In genomic region chr6:21506126-21506525, GRCh38 we compare ENCODE assay signal across 15 cellular contexts.
A peak's percentile ranks its signal among the peaks of the same experiment; 100 is the strongest.
DNase-seq lines count a peak whose midpoint lies in the region; ATAC-seq and TF ChIP-seq lines count a peak whose summit lies in the region.
"Had no signal": no experiment of that assay in that cellular context is flagged by ENCODE, and none has a peak within 500 bp of the region (broad histone marks: within the 10 kb centered on the region; RNA-seq: fewer than 3 reads in every experiment).

No MANE protein-coding gene starts in this region.

- no TSS peak for BruUV-seq in mammary epithelial cell (replicated peaks; lab: Mats Ljungman, UMichigan)

- ATAC-seq in foreskin keratinocyte (peak; percentile 10), Right ventricle myocardium superior (ENCODE audit: poor library complexity) (no peak)
- ATAC-seq: CD8-positive, alpha-beta T cell; GM12878 had no signal

- dilution Hi-C loops in mammary epithelial cell (cut with HindIII; ENCODE audit: low sequenced_read_pairs), result no loop called here

- no peak overlapping the region for H2BK5ac ChIP-seq in H9 (ENCODE audit: insufficient read length, low read length)

- TF ChIP-seq EP300 in suprapubic skin (IDR thresholded peaks at IDR 0.05), result no peak

- no peak overlapping the region for H4K91ac ChIP-seq in H9 (ENCODE audit: insufficient read length, low read depth, low read length)

- H4K5ac ChIP-seq in H9 (ENCODE audit: insufficient read length, low read depth, low read length), result no peak overlapping the region

- H3K79me1 ChIP-seq in H9 (ENCODE audit: insufficient read depth, low read depth, low read length, poor library complexity, severe bottlenecking), result no peaks in the 10 kb centered on the region

- H3K36me3 Mint-ChIP-seq in H9 (ENCODE audit: insufficient read depth in 1 of 3, low read depth in 3 of 3), result no peaks in the 10 kb centered on the region; a peak in 1 of 7 replicates
- H3K36me3 Mint-ChIP-seq: CD8-positive, alpha-beta T cell had no signal

- no peaks in the 10 kb centered on the region for H3K27me3 Mint-ChIP-seq in H9 (ENCODE audit: low read depth)
- H3K27me3 Mint-ChIP-seq: B cell had no signal

- H3K4me2 ChIP-seq in H9 (ENCODE audit: insufficient read depth, insufficient read length, low read length) (no peak overlapping the region), mammary epithelial cell (ENCODE audit: insufficient read depth, low read depth, low read length) (peak overlapping the region; percentile 38)
- H3K4me2 ChIP-seq: BLaER1 treated with 17β-estradiol and CSF1 and Interleukin-3, amounts not matched to agents 10 nM and 100 nM had no signal

- peak overlapping the region; percentile 29 for H2AFZ ChIP-seq in H9 (ENCODE audit: low read length)
- peak overlapping the region; percentile 16 for H2AFZ ChIP-seq in mammary epithelial cell (ENCODE audit: low read depth, low read length)

- H2BK15ac ChIP-seq in H9 (ENCODE audit: low read depth, low read length), result no peak overlapping the region

- no CpG with 5 or more reads among the region's 4 CpGs for WGBS in H9 (ENCODE audit: extremely low coverage, insufficient read length, low lambda C conversion rate)
- WGBS in mammary epithelial cell (ENCODE audit: low coverage, missing lambda C conversion rate), result 5% methylated on average over 4 of the region's 4 CpGs
- WGBS in suprapubic skin, result 62% methylated on average over 4 of the region's 4 CpGs

- no peak for TF ChIP-seq POLR2A in suprapubic skin (IDR thresholded peaks at IDR 0.05)

- H3K18ac ChIP-seq in H9 (ENCODE audit: insufficient read length, low read depth, low read length), result no peak overlapping the region

- H3K27ac ChIP-seq in H9 (ENCODE audit: insufficient read length, low read depth, low read length), result no peak overlapping the region
- peak overlapping the region; percentile 59 for H3K27ac ChIP-seq in mammary epithelial cell (ENCODE audit: insufficient read depth, low read depth, low read length)
- peak overlapping the region; percentile 95 for H3K27ac ChIP-seq in foreskin keratinocyte
- H3K27ac ChIP-seq in suprapubic skin, result peak overlapping the region; percentile 20
- H3K27ac ChIP-seq: BLaER1 treated with 17β-estradiol and CSF1 and Interleukin-3, amounts not matched to agents 10 nM and 100 nM had no signal

- H2BK20ac ChIP-seq in H9 (ENCODE audit: low read depth, low read length, poor library complexity, severe bottlenecking), result no peak overlapping the region

- H3K36me3 ChIP-seq in mammary epithelial cell (ENCODE audit: insufficient read depth, low read length) (no peaks in the 10 kb centered on the region), suprapubic skin (no peaks in the 10 kb centered on the region)
- H3K36me3 ChIP-seq: BLaER1 treated with 17β-estradiol and CSF1 and Interleukin-3, amounts not matched to agents 10 nM and 100 nM had no signal

- in situ Hi-C loops in mammary epithelial cell (cut with MboI; ENCODE audit: low sequenced_read_pairs in 2 of 2), result no loop called here

- CTCF ChIA-PET in mammary epithelial cell (lab: Charles Lee; ENCODE audit: low non-redundant PET), result interaction anchor here (0.7 kb wide), 1 partner anchor 15 kb away, joined by 4 read pairs; no protein-coding TSS in a partner anchor

- no peak overlapping the region for H3K4me3 Mint-ChIP-seq in H9
- H3K4me3 Mint-ChIP-seq: B cell; CD8-positive, alpha-beta T cell had no signal

- intact Hi-C loops in mammary epithelial cell (cut with micrococcal nuclease) (no loop called here), Right ventricle myocardium superior (cut with DNase I) (no loop called here)

- no peak overlapping the region for H3K56ac ChIP-seq in H9 (ENCODE audit: insufficient read length, low read depth, low read length)

- no peak overlapping the region for H2BK12ac ChIP-seq in H9 (ENCODE audit: insufficient read length, low read depth, low read length)

- no peak overlapping the region for H3K23ac ChIP-seq in H9 (ENCODE audit: insufficient read length, low read depth, low read length)

- H4K8ac ChIP-seq in H9 (replicated peaks; ENCODE audit: insufficient read length, low read depth, low read length), result no peak overlapping the region

- H3K4me1 ChIP-seq in H9 (ENCODE audit: insufficient read depth, low read length), result no peaks in the 10 kb centered on the region
- peaks cover 34% of the 10 kb centered on the region for H3K4me1 ChIP-seq in mammary epithelial cell (ENCODE audit: insufficient read depth, low read length)
- H3K4me1 ChIP-seq in foreskin keratinocyte, result peaks cover 13% of the 10 kb centered on the region
- H3K4me1 ChIP-seq in suprapubic skin, result peaks cover 5% of the 10 kb centered on the region
- H3K4me1 ChIP-seq: BLaER1 treated with 17β-estradiol and CSF1 and Interleukin-3, amounts not matched to agents 10 nM and 100 nM had no signal

- 0 out of 7 replicates have a peak overlapping the region, but pooled peaks of 1 of the 3 experiments have one; percentile 67 for H3K27ac Mint-ChIP-seq in H9
- H3K27ac Mint-ChIP-seq: B cell; CD8-positive, alpha-beta T cell had no signal

- H3K4me3 ChIP-seq in mammary epithelial cell (replicated peaks in 1 of 3; ENCODE audit: insufficient read depth in 1 of 3, low read depth in 2 of 3, low read length in 3 of 3) (no peak overlapping the region), suprapubic skin (no peak overlapping the region)
- H3K4me3 ChIP-seq: BLaER1 treated with 17β-estradiol and CSF1 and Interleukin-3, amounts not matched to agents 10 nM and 100 nM; GM12878 had no signal

- H3K27me3 ChIP-seq in H9 (ENCODE audit: insufficient read depth, low read length) (no peaks in the 10 kb centered on the region), mammary epithelial cell (ENCODE audit: insufficient read depth, low read length) (no peaks in the 10 kb centered on the region), foreskin keratinocyte (no peaks in the 10 kb centered on the region), suprapubic skin (no peaks in the 10 kb centered on the region)
- H3K27me3 ChIP-seq: BLaER1 treated with 17β-estradiol and CSF1 and Interleukin-3, amounts not matched to agents 10 nM and 100 nM had no signal

- H2BK120ac ChIP-seq in H9 (ENCODE audit: low read depth, low read length, poor library complexity, severe bottlenecking), result no peak overlapping the region

- H3K14ac ChIP-seq in H9 (ENCODE audit: insufficient read depth, low read length), result no peak overlapping the region

- H3K9ac ChIP-seq in H9 (ENCODE audit: extremely low read depth, insufficient read length, low read length) (no peak overlapping the region), mammary epithelial cell (ENCODE audit: insufficient read depth, low read length) (no peak overlapping the region)
- H3K9ac ChIP-seq: BLaER1 treated with 17β-estradiol and CSF1 and Interleukin-3, amounts not matched to agents 10 nM and 100 nM had no signal

- no peaks in the 10 kb centered on the region; a peak in 1 of 5 replicates for H3K9me3 Mint-ChIP-seq in H9
- H3K9me3 Mint-ChIP-seq: CD8-positive, alpha-beta T cell had no signal

- DNase-seq in H9, result no peak
- DNase-seq in mammary epithelial cell, result peak; percentile 72
- no peak for DNase-seq in foreskin keratinocyte
- DNase-seq in suprapubic skin (ENCODE audit: low spot score in 2 of 2), result no peak
- DNase-seq in Right ventricle myocardium superior, result no peak
- DNase-seq in glomerular visceral epithelial cell (ENCODE audit: extremely low spot score), result no peak
- DNase-seq: Calu3; CD8-positive, alpha-beta T cell; DMS79 treated with DMSO at 0.1 percent for 48 hours; GF-D8; GOT3; H7 had no signal

- H2AK5ac ChIP-seq in H9 (ENCODE audit: insufficient read length, low read length), result no peak overlapping the region

- no peaks in the 10 kb centered on the region for H4K20me1 ChIP-seq in H9 (ENCODE audit: control insufficient read depth, insufficient read depth, insufficient read length)
- H4K20me1 ChIP-seq in mammary epithelial cell (ENCODE audit: insufficient read depth, low read length), result no peaks in the 10 kb centered on the region
- H4K20me1 ChIP-seq: BLaER1 treated with 17β-estradiol and CSF1 and Interleukin-3, amounts not matched to agents 10 nM and 100 nM had no signal

- H3K4ac ChIP-seq in H9 (ENCODE audit: low read depth, low read length), result no peak overlapping the region

- H3K9me3 ChIP-seq in H9 (ENCODE audit: control insufficient read depth, low read depth, low read length), result no peaks in the 10 kb centered on the region
- H3K9me3 ChIP-seq in mammary epithelial cell (replicated peaks; ENCODE audit: insufficient read depth, low read length), result no peaks in the 10 kb centered on the region
- H3K9me3 ChIP-seq in suprapubic skin, result no peaks in the 10 kb centered on the region
- H3K9me3 ChIP-seq: BLaER1 treated with 17β-estradiol and CSF1 and Interleukin-3, amounts not matched to agents 10 nM and 100 nM had no signal

- no peaks in the 10 kb centered on the region for H3K23me2 ChIP-seq in H9 (ENCODE audit: insufficient read length, low read depth, low read length, poor library complexity, severe bottlenecking)

- no peak for TF ChIP-seq CTCF in H9 (conservative IDR thresholded peaks at IDR 0.05)
- TF ChIP-seq CTCF in mammary epithelial cell (conservative IDR thresholded peaks at IDR 0.05 in 1 of 2, IDR thresholded peaks at IDR 0.05 in 1 of 2; ENCODE audit: extremely low read depth in 1 of 2, insufficient read depth in 1 of 2, low read depth in 1 of 2, low read length in 2 of 2), result no peak
- TF ChIP-seq CTCF in foreskin keratinocyte (conservative IDR thresholded peaks at IDR 0.05), result no peak
- no peak for TF ChIP-seq CTCF in suprapubic skin (IDR thresholded peaks at IDR 0.05)

- H3K4me1 Mint-ChIP-seq in H9, result peaks cover 0 to under 1% of the 10 kb centered on the region in 2 experiments; a peak in 2 of 4 replicates
- H3K4me1 Mint-ChIP-seq: B cell had no signal

- H3T11ph ChIP-seq in H9 (ENCODE audit: low read length), result no peak overlapping the region

- H3K79me2 ChIP-seq in H9 (ENCODE audit: insufficient read depth, low read length) (no peaks in the 10 kb centered on the region), mammary epithelial cell (ENCODE audit: insufficient read depth, low read length) (no peaks in the 10 kb centered on the region)
